15 cellular contexts compared by ENCODE assay signal in genomic region chr12:70774055-70774454, GRCh38.
DNase-seq lines count a peak whose midpoint lies in the region; ATAC-seq and TF ChIP-seq lines count a peak whose summit lies in the region.
"Had no signal": no experiment of that assay in that cellular context is flagged by ENCODE, and none has a peak within 500 bp of the region (broad histone marks: within the 10 kb centered on the region; RNA-seq: fewer than 3 reads in every experiment).

No MANE protein-coding gene starts in this region.

- TF ChIP-seq CTCF in coronary artery (IDR thresholded peaks at IDR 0.05) = no peak

- no peak overlapping the region for H3K27ac ChIP-seq in coronary artery
- H3K27ac ChIP-seq: gastroesophageal sphincter, sigmoid colon had no signal

- H3K4me3 ChIP-seq in coronary artery = no peak overlapping the region
- H3K4me3 ChIP-seq: gastroesophageal sphincter, HAP-1, sigmoid colon had no signal

- ATAC-seq in GM19023 (IDR thresholded peaks at IDR 0.05; ENCODE audit: unreplicated experiment) = no peak
- ATAC-seq: activated naive CD4-positive, alpha-beta T cell treated with anti-CD3 and anti-CD28 coated beads, Interleukin-2, amount 50 U/mL, for 72 hours; gastroesophageal sphincter; left colon had no signal

- DNase-seq in NCI-H748 (lab: John Stamatoyannopoulos, UW; ENCODE audit: unreplicated experiment) (peak; percentile 9), NCI-H748 treated with DMSO at 0.1 percent for 48 hours (lab: John Stamatoyannopoulos, UW) (no peak), RKO (ENCODE audit: low spot score) (peak; percentile 48), fibroblast of peridontal ligament (ENCODE audit: extremely low read depth) (peak; percentile 6), coronary artery (ENCODE audit: low spot score) (no peak), SHP77 treated with DMSO at 0.1 percent for 48 hours (lab: John Stamatoyannopoulos, UW) (no peak), DMS79 (lab: John Stamatoyannopoulos, UW) (no peak)
- DNase-seq: DND-41, left colon, naive B cell, sigmoid colon had no signal

Comparison
In these comparisons a context has a peak if more than half of its experiments do, and no peak if none do; other contexts are left out.
1. DNase-seq: peak in NCI-H748 (single experiment), RKO (single experiment) and fibroblast of peridontal ligament (single experiment); none in NCI-H748 treated with DMSO at 0.1 percent for 48 hours (single experiment), coronary artery (single experiment), SHP77 treated with DMSO at 0.1 percent for 48 hours (single experiment) and DMS79 (single experiment).